Comparison of ENCODE assay signal across 18 cellular contexts in genomic region chr20:15071010-15071808, GRCh38.
"Had no signal": no experiment of that assay in that cellular context is flagged by ENCODE, and none has a peak within 500 bp of the region (broad histone marks: within the 10 kb centered on the region; RNA-seq: fewer than 3 reads in every experiment).

No MANE protein-coding gene starts in this region.

- H3K4me2 ChIP-seq: neural progenitor cell, smooth muscle cell had no signal

- H3K4me3 ChIP-seq: heart left ventricle, mucosa of descending colon, neural progenitor cell, ovary, right atrium auricular region, smooth muscle cell, tibial artery, upper lobe of left lung, uterus had no signal

- H3K9me3 ChIP-seq: mucosa of descending colon, ovary, right atrium auricular region, tibial artery, upper lobe of left lung, uterus had no signal

- ATAC-seq: heart left ventricle; left colon; mucosa of descending colon; natural killer cell; stimulated activated effector memory CD8-positive, alpha-beta T cell treated with anti-CD3 and anti-CD28 coated beads, Interleukin-12 subunit alpha, Interleukin-12 subunit beta, amount 100 ng/mL, for 72 hours; stimulated activated naive CD8-positive, alpha-beta T cell treated with anti-CD3 and anti-CD28 coated beads, Interleukin-15, Interleukin-2, amounts not matched to agents 100 U/mL and 50 U/mL, for 24 hours had no signal

- H2AFZ ChIP-seq: neural progenitor cell had no signal

- H3K4me1 ChIP-seq: heart left ventricle, right atrium auricular region, tibial artery, upper lobe of left lung, uterus had no signal

- H3K27me3 ChIP-seq: heart left ventricle, neural progenitor cell, ovary, right atrium auricular region, tibial artery, upper lobe of left lung, uterus had no signal

- H3K27ac ChIP-seq: heart left ventricle, neural progenitor cell, ovary, right atrium auricular region, tibial artery, upper lobe of left lung, uterus had no signal

- H3K9ac ChIP-seq: neural progenitor cell had no signal

- H3K36me3 ChIP-seq: heart left ventricle, neural progenitor cell, ovary, right atrium auricular region, tibial artery, upper lobe of left lung, uterus had no signal

- DNase-seq: effector memory CD4-positive, alpha-beta T cell; heart left ventricle; hippocampal formation; left colon; mucosa of descending colon; natural killer cell; nucleus accumbens; ovary; stimulated activated CD4-positive, alpha-beta T cell treated with anti-CD3 and anti-CD28 coated beads, Interleukin-4, amount 100 ng/mL, for 1 hour; stimulated activated CD8-positive, alpha-beta memory T cell treated with anti-CD3 and anti-CD28 coated beads, Interleukin-4, amount 100 ng/mL, for 48 hours; stimulated activated naive CD8-positive, alpha-beta T cell treated with anti-CD3 and anti-CD28 coated beads, Interleukin-15, Interleukin-2, amounts not matched to agents 100 U/mL and 50 U/mL, for 24 hours; tibial artery; upper lobe of left lung; uterus had no signal
